ENCODE assay signal across 7 cellular contexts in genomic region chr7:142627223-142627622, GRCh38.
DNase-seq lines count a peak whose midpoint lies in the region; ATAC-seq, FAIRE-seq and TF ChIP-seq lines count a peak whose summit lies in the region.
"Not testable (repeated sequence)": the region's sequence is repeated elsewhere in the genome, so short reads cannot be mapped to it uniquely, and the experiment has no call there.

No MANE protein-coding gene starts in this region.

- not testable (repeated sequence) for H3K27me3 ChIP-seq in CD4-positive, alpha-beta memory T cell (ENCODE audit: insufficient read depth, low read length); SJCRH30; H1 (replicated peaks in 1 of 4; ENCODE audit: control insufficient read depth in 3 of 4, extremely low read depth in 1 of 4, insufficient read depth in 3 of 4, low read length in 3 of 4)

- TF ChIP-seq RAD21 in H1 (IDR thresholded peaks at IDR 0.05 in 1 of 2, conservative IDR thresholded peaks at IDR 0.05 in 1 of 2; ENCODE audit: low read depth in 2 of 2, low read length in 2 of 2): not testable (repeated sequence)

- DNase-seq in CD4-positive, alpha-beta memory T cell; activated CD4-positive, alpha-beta T cell treated with anti-CD3 and anti-CD28 coated beads, Interleukin-2, amount 10 ng/mL, durations not matched to agents 7 days and 5 days; activated T-cell treated with anti-CD3 and anti-CD28 coated beads, Interleukin-2, amount 50 U/mL, for 4 hours; H1 (ENCODE audit: low read depth in 1 of 2, low spot score in 2 of 2): not testable (repeated sequence)
- peak; percentile 94 to 95 for DNase-seq in SJCRH30

- H3K79me2 ChIP-seq in H1 (ENCODE audit: control insufficient read depth in 1 of 2, insufficient read depth in 2 of 2, low read length in 2 of 2): not testable (repeated sequence)

- not testable (repeated sequence) for H3K4me3 ChIP-seq in CD4-positive, alpha-beta memory T cell (ENCODE audit: low read length in 2 of 2); H1 (ENCODE audit: extremely low read depth in 1 of 4, insufficient read depth in 2 of 4, low read depth in 3 of 4, low read length in 4 of 4)
- peak overlapping the region; percentile 62 for H3K4me3 ChIP-seq in SJCRH30

- not testable (repeated sequence) for TF ChIP-seq CTCF in H1 (IDR thresholded peaks at IDR 0.05; ENCODE audit: control extremely low read depth in 1 of 3, insufficient read depth in 1 of 3, low read depth in 1 of 3, low read length in 3 of 3)

- H3K23me2 ChIP-seq in H1 (ENCODE audit: low read depth, low read length): not testable (repeated sequence)

- not testable (repeated sequence) for H4K91ac ChIP-seq in H1 (replicated peaks; ENCODE audit: insufficient read length, low read length)

- H2BK120ac ChIP-seq in H1 (replicated peaks; ENCODE audit: low read depth, low read length): not testable (repeated sequence)

- peak overlapping the region; percentile 75 to 92 (median 89) for H3K4me3 Mint-ChIP-seq in CD4-positive, alpha-beta memory T cell
- H3K4me3 Mint-ChIP-seq in activated CD4-positive, alpha-beta T cell treated with anti-CD3 and anti-CD28 coated beads, Interleukin-2, amount 10 ng/mL, durations not matched to agents 7 days and 5 days: peak overlapping the region; percentile 79
- peak overlapping the region; percentile 81 for H3K4me3 Mint-ChIP-seq in activated T-cell treated with anti-CD3 and anti-CD28 coated beads, Interleukin-2, amount 50 U/mL, for 4 hours
- H3K4me3 Mint-ChIP-seq in activated naive CD4-positive, alpha-beta T cell treated with anti-CD3 and anti-CD28 coated beads, Interleukin-2, amount 50 U/mL, for 24 hours: peak overlapping the region; percentile 77
- H3K4me3 Mint-ChIP-seq in stimulated activated naive CD8-positive, alpha-beta T cell treated with anti-CD3 and anti-CD28 coated beads, Interleukin-15, Interleukin-2, amounts not matched to agents 100 ng/mL and 50 ng/mL, for 24 hours: peak overlapping the region; percentile 74

- not testable (repeated sequence) for H3K4me1 ChIP-seq in CD4-positive, alpha-beta memory T cell (ENCODE audit: insufficient read depth, low read length); H1 (replicated peaks in 1 of 4; ENCODE audit: control insufficient read depth in 3 of 4, insufficient read depth in 4 of 4, low read length in 3 of 4)
- peaks cover 38% of the 10 kb centered on the region for H3K4me1 ChIP-seq in SJCRH30

- H3K4me1 Mint-ChIP-seq in CD4-positive, alpha-beta memory T cell; activated T-cell treated with anti-CD3 and anti-CD28 coated beads, Interleukin-2, amount 50 U/mL, for 4 hours (ENCODE audit: low read depth); activated naive CD4-positive, alpha-beta T cell treated with anti-CD3 and anti-CD28 coated beads, Interleukin-2, amount 50 U/mL, for 24 hours; stimulated activated naive CD8-positive, alpha-beta T cell treated with anti-CD3 and anti-CD28 coated beads, Interleukin-15, Interleukin-2, amounts not matched to agents 100 ng/mL and 50 ng/mL, for 24 hours (ENCODE audit: low read depth): not testable (repeated sequence)
- peaks cover 15% of the 10 kb centered on the region for H3K4me1 Mint-ChIP-seq in activated CD4-positive, alpha-beta T cell treated with anti-CD3 and anti-CD28 coated beads, Interleukin-2, amount 10 ng/mL, durations not matched to agents 7 days and 5 days

- FAIRE-seq in H1 (lab: Jason Lieb, UNC): not testable (repeated sequence)

- 97% methylated on average over 5 of the region's 11 CpGs; no CpG with 5 or more reads in 1 of the 2 experiments for WGBS in H1 (ENCODE audit: extremely low coverage in 1 of 2, insufficient coverage in 1 of 2, insufficient read length in 1 of 2, insufficient replicate concordance in 2 of 2, low coverage in 1 of 2, low lambda C conversion rate in 2 of 2, missing lambda C conversion rate in 1 of 2), 2 experiments

- not testable (repeated sequence) for H2BK15ac ChIP-seq in H1 (ENCODE audit: low read length)

- H4K8ac ChIP-seq in H1 (ENCODE audit: extremely low read depth, insufficient read depth, low read length): not testable (repeated sequence)

- CTCF ChIA-PET in CD4-positive, alpha-beta memory T cell (lab: Charles Lee; ENCODE audit: partially characterized antibody): not testable (repeated sequence)
- CTCF ChIA-PET in activated CD4-positive, alpha-beta T cell treated with anti-CD3 and anti-CD28 coated beads, Interleukin-2, amount 10 ng/mL, durations not matched to agents 7 days and 5 days (lab: Charles Lee): interaction anchor here (0.8 to 1.5 kb wide), 5 partner anchors 10 to 169 kb away, joined by 3 to 7 read pairs (median 3); no protein-coding TSS in a partner anchor
- CTCF ChIA-PET in H1 (lab: Charles Lee; ENCODE audit: partially characterized antibody): interaction anchor here (0.9 to 14.3 kb wide), 20 partner anchors 10 to 588 kb away, joined by 3 to 381 read pairs (median 8); no protein-coding TSS in a partner anchor

- not testable (repeated sequence) for ATAC-seq in activated T-cell treated with anti-CD3 and anti-CD28 coated beads, Interleukin-2, amount 50 U/mL, for 4 hours

- H3K56ac ChIP-seq in H1 (replicated peaks; ENCODE audit: insufficient read length, low read depth, low read length): not testable (repeated sequence)

- peak overlapping the region; percentile 43 for H3K27ac ChIP-seq in CD4-positive, alpha-beta memory T cell (ENCODE audit: low read depth, low read length)
- peak overlapping the region; percentile 100 for H3K27ac ChIP-seq in SJCRH30
- H3K27ac ChIP-seq in H1 (ENCODE audit: low read depth, low read length): not testable (repeated sequence)

- not testable (repeated sequence) for H4K5ac ChIP-seq in H1 (ENCODE audit: insufficient read length, low read depth, low read length)

- H3K4ac ChIP-seq in H1 (replicated peaks; ENCODE audit: insufficient read length, low read depth, low read length): not testable (repeated sequence)

- not testable (repeated sequence) for TF ChIP-seq POLR2A in H1 (IDR thresholded peaks at IDR 0.05; ENCODE audit: control extremely low read depth in 1 of 2, low read depth in 2 of 2, low read length in 2 of 2)

- H3K14ac ChIP-seq in H1 (ENCODE audit: insufficient read length): not testable (repeated sequence)

- H2AK5ac ChIP-seq in H1 (ENCODE audit: low read depth, low read length): not testable (repeated sequence)

- H3K18ac ChIP-seq in H1 (ENCODE audit: extremely low read depth, low read length): not testable (repeated sequence)

- not testable (repeated sequence) for H4K20me1 ChIP-seq in H1 (replicated peaks in 1 of 2; ENCODE audit: control insufficient read depth in 1 of 2, insufficient read depth in 2 of 2, low read length in 2 of 2)

- not testable (repeated sequence) for H3K79me1 ChIP-seq in H1 (ENCODE audit: low read depth, low read length)

- 0 out of 2 replicates have a peak overlapping the region, but pooled peaks have one; percentile 94 for H2AFZ ChIP-seq in H1 (ENCODE audit: low read length)

- not testable (repeated sequence) for H3K9me3 ChIP-seq in CD4-positive, alpha-beta memory T cell (ENCODE audit: control insufficient read depth in 1 of 2, low read length in 2 of 2); H1 (ENCODE audit: insufficient read depth in 2 of 2, low read depth in 1 of 2, low read length in 1 of 2)
- H3K9me3 ChIP-seq in SJCRH30 (replicated peaks): peaks cover 13% of the 10 kb centered on the region

- not testable (repeated sequence) for H3K36me3 ChIP-seq in CD4-positive, alpha-beta memory T cell (ENCODE audit: insufficient read depth, low read length); SJCRH30; H1 (ENCODE audit: control insufficient read depth in 2 of 4, insufficient read depth in 4 of 4, low read length in 3 of 4)

- intact Hi-C loops in CD4-positive, alpha-beta memory T cell (cut with micrococcal nuclease): not testable (repeated sequence)

- not testable (repeated sequence) for H3K36me3 Mint-ChIP-seq in CD4-positive, alpha-beta memory T cell; activated CD4-positive, alpha-beta T cell treated with anti-CD3 and anti-CD28 coated beads, Interleukin-2, amount 10 ng/mL, durations not matched to agents 7 days and 5 days (ENCODE audit: low read depth); activated T-cell treated with anti-CD3 and anti-CD28 coated beads, Interleukin-2, amount 50 U/mL, for 4 hours (ENCODE audit: insufficient read depth); activated naive CD4-positive, alpha-beta T cell treated with anti-CD3 and anti-CD28 coated beads, Interleukin-2, amount 50 U/mL, for 24 hours; stimulated activated naive CD8-positive, alpha-beta T cell treated with anti-CD3 and anti-CD28 coated beads, Interleukin-15, Interleukin-2, amounts not matched to agents 100 ng/mL and 50 ng/mL, for 24 hours (ENCODE audit: low read depth)

- not testable (repeated sequence) for H2BK12ac ChIP-seq in H1 (ENCODE audit: low read depth, low read length)

- not testable (repeated sequence) for H3K4me2 ChIP-seq in H1 (ENCODE audit: insufficient read depth in 1 of 2, low read depth in 2 of 2, low read length in 2 of 2)

- H2BK5ac ChIP-seq in H1 (ENCODE audit: low read depth, low read length): not testable (repeated sequence)

- not testable (repeated sequence) for H2BK20ac ChIP-seq in H1 (ENCODE audit: low read length)

- H3K9me3 Mint-ChIP-seq in CD4-positive, alpha-beta memory T cell; activated CD4-positive, alpha-beta T cell treated with anti-CD3 and anti-CD28 coated beads, Interleukin-2, amount 10 ng/mL, durations not matched to agents 7 days and 5 days; activated T-cell treated with anti-CD3 and anti-CD28 coated beads, Interleukin-2, amount 50 U/mL, for 4 hours; activated naive CD4-positive, alpha-beta T cell treated with anti-CD3 and anti-CD28 coated beads, Interleukin-2, amount 50 U/mL, for 24 hours; stimulated activated naive CD8-positive, alpha-beta T cell treated with anti-CD3 and anti-CD28 coated beads, Interleukin-15, Interleukin-2, amounts not matched to agents 100 ng/mL and 50 ng/mL, for 24 hours: not testable (repeated sequence)

- not testable (repeated sequence) for H3K27me3 Mint-ChIP-seq in CD4-positive, alpha-beta memory T cell; activated CD4-positive, alpha-beta T cell treated with anti-CD3 and anti-CD28 coated beads, Interleukin-2, amount 10 ng/mL, durations not matched to agents 7 days and 5 days; activated T-cell treated with anti-CD3 and anti-CD28 coated beads, Interleukin-2, amount 50 U/mL, for 4 hours (ENCODE audit: low read depth); activated naive CD4-positive, alpha-beta T cell treated with anti-CD3 and anti-CD28 coated beads, Interleukin-2, amount 50 U/mL, for 24 hours; stimulated activated naive CD8-positive, alpha-beta T cell treated with anti-CD3 and anti-CD28 coated beads, Interleukin-15, Interleukin-2, amounts not matched to agents 100 ng/mL and 50 ng/mL, for 24 hours

- not testable (repeated sequence) for H3K9ac ChIP-seq in H1 (replicated peaks in 1 of 4; ENCODE audit: extremely low read depth in 1 of 4, low read depth in 3 of 4, low read length in 3 of 4)

- peak overlapping the region in 6 of 7 donors; percentile 75 to 95 (median 88) for H3K27ac Mint-ChIP-seq in CD4-positive, alpha-beta memory T cell
- H3K27ac Mint-ChIP-seq in activated CD4-positive, alpha-beta T cell treated with anti-CD3 and anti-CD28 coated beads, Interleukin-2, amount 10 ng/mL, durations not matched to agents 7 days and 5 days: peak overlapping the region; percentile 90
- H3K27ac Mint-ChIP-seq in activated naive CD4-positive, alpha-beta T cell treated with anti-CD3 and anti-CD28 coated beads, Interleukin-2, amount 50 U/mL, for 24 hours; stimulated activated naive CD8-positive, alpha-beta T cell treated with anti-CD3 and anti-CD28 coated beads, Interleukin-15, Interleukin-2, amounts not matched to agents 100 ng/mL and 50 ng/mL, for 24 hours: not testable (repeated sequence)

- POLR2A ChIA-PET in CD4-positive, alpha-beta memory T cell (lab: Charles Lee; ENCODE audit: partially characterized antibody): interaction anchor here (0.9 to 3.8 kb wide), 5 partner anchors 156 to 183 kb away, joined by 3 to 53 read pairs (median 21); no protein-coding TSS in a partner anchor
- POLR2A ChIA-PET in activated CD4-positive, alpha-beta T cell treated with anti-CD3 and anti-CD28 coated beads, Interleukin-2, amount 10 ng/mL, durations not matched to agents 7 days and 5 days (lab: Charles Lee): not testable (repeated sequence)
- POLR2A ChIA-PET in H1 (lab: Charles Lee; ENCODE audit: partially characterized antibody): interaction anchor here (1.4 kb wide), 1 partner anchor 169 kb away, joined by 3 read pairs; no protein-coding TSS in a partner anchor

- TF ChIP-seq EP300 in H1 (IDR thresholded peaks at IDR 0.05; ENCODE audit: borderline replicate concordance in 1 of 2, low read depth in 2 of 2, low read length in 2 of 2): not testable (repeated sequence)

- not testable (repeated sequence) for H3K23ac ChIP-seq in H1 (ENCODE audit: insufficient read length)
